Comparison of ENCODE assay signal across 1 cellular context in the genomic region with DNA sequence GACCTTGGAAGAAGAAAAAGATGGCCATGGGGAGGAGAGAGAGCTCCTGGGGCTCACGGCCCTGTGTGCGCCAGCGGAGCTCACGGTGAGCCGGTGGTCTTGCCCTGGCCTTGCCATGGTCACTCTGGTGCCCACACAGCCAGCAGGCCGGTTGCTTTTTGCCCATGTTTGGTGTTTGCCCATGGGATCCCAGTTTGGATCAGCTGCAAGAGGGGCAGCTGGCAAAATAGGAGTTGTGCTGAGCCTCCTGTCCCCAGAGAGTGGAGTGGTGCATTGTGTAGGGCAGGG.
TF ChIP-seq lines count a peak whose summit lies in the region.

No MANE protein-coding gene starts in this region.

TF ChIP-seq in A549, 52 proteins besides CTCF, POLR2A, EP300 and RAD21 (continued from another document):
- TF ChIP-seq, protein P1, sequence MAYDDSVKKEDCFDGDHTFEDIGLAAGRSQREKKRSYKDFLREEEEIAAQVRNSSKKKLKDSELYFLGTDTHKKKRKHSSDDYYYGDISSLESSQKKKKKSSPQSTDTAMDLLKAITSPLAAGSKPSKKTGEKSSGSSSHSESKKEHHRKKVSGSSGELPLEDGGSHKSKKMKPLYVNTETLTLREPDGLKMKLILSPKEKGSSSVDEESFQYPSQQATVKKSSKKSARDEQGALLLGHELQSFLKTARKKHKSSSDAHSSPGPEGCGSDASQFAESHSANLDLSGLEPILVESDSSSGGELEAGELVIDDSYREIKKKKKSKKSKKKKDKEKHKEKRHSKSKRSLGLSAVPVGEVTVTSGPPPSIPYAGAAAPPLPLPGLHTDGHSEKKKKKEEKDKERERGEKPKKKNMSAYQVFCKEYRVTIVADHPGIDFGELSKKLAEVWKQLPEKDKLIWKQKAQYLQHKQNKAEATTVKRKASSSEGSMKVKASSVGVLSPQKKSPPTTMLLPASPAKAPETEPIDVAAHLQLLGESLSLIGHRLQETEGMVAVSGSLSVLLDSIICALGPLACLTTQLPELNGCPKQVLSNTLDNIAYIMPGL (CRISPR knock-in tag; IDR thresholded peaks at IDR 0.05; ENCODE audit: borderline replicate concordance), result no peak
- TF ChIP-seq TFCP2L1 (CRISPR knock-in tag; IDR thresholded peaks at IDR 0.05), result no peak
- no peak for TF ChIP-seq POLR2AphosphoS2 (conservative IDR thresholded peaks at IDR 0.05; ENCODE audit: low read length)
- no peak for TF ChIP-seq BHLHE40 (IDR thresholded peaks at IDR 0.05; ENCODE audit: low read depth, low read length)
- TF ChIP-seq MAZ (IDR thresholded peaks at IDR 0.05; ENCODE audit: borderline replicate concordance, low read depth, low read length), result no peak
- no peak for TF ChIP-seq RNF2 (IDR thresholded peaks at IDR 0.05; ENCODE audit: borderline replicate concordance, low read depth)
